ENCODE assay signal across 9 cellular contexts in the genomic region with DNA sequence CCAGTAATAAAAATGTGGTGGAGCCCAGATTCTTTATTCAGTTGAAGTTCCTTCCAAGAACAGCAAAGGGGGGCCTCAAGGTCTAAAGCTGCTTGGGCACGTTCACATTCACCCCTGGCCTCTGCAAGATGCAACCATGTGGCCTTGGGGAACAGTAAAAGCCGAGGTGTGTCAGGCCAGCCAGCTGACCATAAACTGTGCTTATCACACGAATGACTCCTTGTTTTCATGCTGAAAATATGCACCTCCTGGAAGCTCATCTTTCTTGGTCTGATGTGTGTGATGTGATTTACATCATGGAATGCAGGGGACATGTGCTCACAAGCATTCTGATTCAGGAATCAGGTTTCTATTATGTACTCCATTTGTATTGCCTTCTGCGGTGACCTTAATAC.
DNase-seq lines count a peak whose midpoint lies in the region; ATAC-seq, FAIRE-seq and TF ChIP-seq lines count a peak whose summit lies in the region.
"Had no signal": no experiment of that assay in that cellular context is flagged by ENCODE, and none has a peak within 500 bp of the region (broad histone marks: within the 10 kb centered on the region; RNA-seq: fewer than 3 reads in every experiment).

No MANE protein-coding gene starts in this region.

- peaks cover 32% of the 10 kb centered on the region for H3K4me1 ChIP-seq in foreskin keratinocyte

- ATAC-seq in SK-N-SH treated with all-trans-retinoic acid at 6 μM for 48 hours (peak; percentile 90), foreskin keratinocyte (peak; percentile 87), Right ventricle myocardium superior (ENCODE audit: poor library complexity) (no peak)

- H3K27ac ChIP-seq in foreskin keratinocyte = peak overlapping the region; percentile 96

- H3K27me3 ChIP-seq in foreskin keratinocyte = peaks cover 9% of the 10 kb centered on the region

- intact Hi-C loops in Right ventricle myocardium superior (cut with DNase I) = no loop called here

- FAIRE-seq in GM19239 (lab: Jason Lieb, UNC) = peak; percentile 61
- FAIRE-seq: endothelial cell of umbilical vein had no signal

- DNase-seq in GM19239 (ENCODE audit: insufficient read length, low spot score) (no peak), foreskin keratinocyte (peak; percentile 99 to 100), stromal cell of bone marrow (ENCODE audit: low read depth) (peak; percentile 46), SKM-1 treated with dmso at 0.1 percent for 144 hours (lab: John Stamatoyannopoulos, UW; ENCODE audit: unreplicated experiment) (no peak), NCI-H2081 (lab: John Stamatoyannopoulos, UW) (no peak), Right ventricle myocardium superior (no peak)
- DNase-seq in stimulated activated CD4-positive, alpha-beta T cell treated with anti-CD3 and anti-CD28 coated beads, Interleukin-4, amount 100 ng/mL, for 4 hours = no peak

- no peak for TF ChIP-seq CTCF in foreskin keratinocyte (conservative IDR thresholded peaks at IDR 0.05)

TF ChIP-seq in SK-N-SH treated with all-trans-retinoic acid at 6 μM for 48 hours, 23 proteins besides CTCF, POLR2A, EP300 and RAD21:
- TF ChIP-seq TCF4 (CRISPR knock-in tag; IDR thresholded peaks at IDR 0.05; ENCODE audit: borderline replicate concordance) (no peak), ISL1 (CRISPR knock-in tag; IDR thresholded peaks at IDR 0.05) (peak; percentile 41; the same call in 1 of the 2 replicates), PPARA (CRISPR knock-in tag; IDR thresholded peaks at IDR 0.05; ENCODE audit: borderline replicate concordance) (no peak)
- TF ChIP-seq, protein P1, sequence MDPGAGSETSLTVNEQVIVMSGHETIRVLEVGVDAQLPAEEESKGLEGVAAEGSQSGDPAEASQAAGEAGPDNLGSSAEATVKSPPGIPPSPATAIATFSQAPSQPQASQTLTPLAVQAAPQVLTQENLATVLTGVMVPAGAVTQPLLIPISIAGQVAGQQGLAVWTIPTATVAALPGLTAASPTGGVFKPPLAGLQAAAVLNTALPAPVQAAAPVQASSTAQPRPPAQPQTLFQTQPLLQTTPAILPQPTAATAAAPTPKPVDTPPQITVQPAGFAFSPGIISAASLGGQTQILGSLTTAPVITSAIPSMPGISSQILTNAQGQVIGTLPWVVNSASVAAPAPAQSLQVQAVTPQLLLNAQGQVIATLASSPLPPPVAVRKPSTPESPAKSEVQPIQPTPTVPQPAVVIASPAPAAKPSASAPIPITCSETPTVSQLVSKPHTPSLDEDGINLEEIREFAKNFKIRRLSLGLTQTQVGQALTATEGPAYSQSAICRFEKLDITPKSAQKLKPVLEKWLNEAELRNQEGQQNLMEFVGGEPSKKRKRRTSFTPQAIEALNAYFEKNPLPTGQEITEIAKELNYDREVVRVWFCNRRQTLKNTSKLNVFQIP (CRISPR knock-in tag; IDR thresholded peaks at IDR 0.05; ENCODE audit: borderline replicate concordance, low read depth) = no peak

Comparison
In these comparisons a context has a peak if more than half of its experiments do, and no peak if none do; other contexts are left out.
1. DNase-seq: peak in foreskin keratinocyte (2 of 2) and stromal cell of bone marrow (single experiment); none in GM19239 (single experiment), SKM-1 treated with dmso at 0.1 percent for 144 hours (single experiment), NCI-H2081 (0 of 2), stimulated activated CD4-positive, alpha-beta T cell treated with anti-CD3 and anti-CD28 coated beads, Interleukin-4, amount 100 ng/mL, for 4 hours (0 of 2) and Right ventricle myocardium superior (single experiment).